27 cellular contexts compared by ENCODE assay signal in the genomic region with DNA sequence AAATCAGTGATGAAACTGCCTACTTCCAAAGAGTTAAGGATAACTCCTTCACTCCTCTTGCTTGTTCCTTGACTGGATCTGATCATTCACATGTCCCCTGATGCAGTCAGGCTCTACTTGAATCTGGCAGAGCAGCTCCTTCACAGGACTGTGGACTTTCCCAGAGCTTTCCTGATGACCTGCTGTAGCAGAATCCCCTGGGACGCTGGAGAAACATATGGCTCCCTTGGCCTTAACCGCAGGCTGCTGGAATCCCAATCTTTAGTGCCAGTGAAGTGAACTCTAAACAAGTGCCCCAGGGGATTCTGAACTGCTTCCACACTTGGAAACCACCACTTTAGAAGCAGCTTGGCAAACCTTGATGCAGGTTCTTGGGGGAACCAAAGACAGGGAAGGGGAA.
A peak's percentile ranks its signal among the peaks of the same experiment; 100 is the strongest.
DNase-seq lines count a peak whose midpoint lies in the region; ATAC-seq, FAIRE-seq and TF ChIP-seq lines count a peak whose summit lies in the region.
"Had no signal": no experiment of that assay in that cellular context is flagged by ENCODE, and none has a peak within 500 bp of the region (broad histone marks: within the 10 kb centered on the region; RNA-seq: fewer than 3 reads in every experiment).

No MANE protein-coding gene starts in this region.

- H3K36me3 ChIP-seq in K562 (ENCODE audit: control insufficient read depth, insufficient read depth, low read length) (no peaks in the 10 kb centered on the region), neuronal stem cell (replicated peaks in 1 of 2; ENCODE audit: control insufficient read depth in 2 of 2, insufficient read depth in 2 of 2, low read length in 2 of 2) (no peaks in the 10 kb centered on the region)
- H3K36me3 ChIP-seq: ascending aorta, esophagus squamous epithelium, vagina had no signal

- CTCF ChIA-PET in K562 (lab: Yijun Ruan, JAX; ENCODE audit: low intra/inter-chr PET ratio): no interaction called here
- CTCF ChIA-PET in activated naive CD4-positive, alpha-beta T cell treated with anti-CD3 and anti-CD28 coated beads, Interleukin-2, amount 10 ng/mL, durations not matched to agents 7 days and 5 days (lab: Charles Lee): interaction anchor here (1.1 kb wide), 1 partner anchor 26 kb away, joined by 3 read pairs; no protein-coding TSS in a partner anchor

- BruUV-seq in K562 (replicated peaks; lab: Mats Ljungman, UMichigan): no TSS peak

- 61% methylated on average over 2 of the region's 2 CpGs for WGBS in K562 (ENCODE audit: insufficient coverage, low coverage, missing lambda C conversion rate)
- WGBS in neuronal stem cell (ENCODE audit: extremely low coverage in 2 of 2, insufficient read length in 2 of 2, insufficient replicate concordance in 1 of 2), 2 donors: no CpG with 5 or more reads among the region's 2 CpGs

- intact Hi-C loops in K562 (cut with micrococcal nuclease): no loop called here

- H3K27me3 ChIP-seq in K562 (ENCODE audit: control insufficient read depth in 2 of 2, insufficient read depth in 2 of 2, low read length in 2 of 2) (no peaks in the 10 kb centered on the region), neuronal stem cell (ENCODE audit: control insufficient read depth in 3 of 3, insufficient read depth in 3 of 3, low read depth in 1 of 3, low read length in 3 of 3) (no peaks in the 10 kb centered on the region)
- H3K27me3 ChIP-seq: ascending aorta, esophagus squamous epithelium, vagina had no signal

- H3K27me3 Mint-ChIP-seq in activated naive CD4-positive, alpha-beta T cell treated with anti-CD3 and anti-CD28 coated beads, Interleukin-2, amount 10 ng/mL, durations not matched to agents 7 days and 5 days: no peaks in the 10 kb centered on the region
- H3K27me3 Mint-ChIP-seq: effector memory CD8-positive, alpha-beta T cell; stimulated activated memory B cell treated with anti-CD40 and anti-IgM and Interleukin-4, amounts not matched to agents 10 μg/mL and 1 μg/mL and 100 μg/mL, for 72 hours had no signal

- no peaks in the 10 kb centered on the region for H4K20me1 ChIP-seq in K562 (replicated peaks; ENCODE audit: control insufficient read depth, insufficient read depth, low read length)

- H2BK120ac ChIP-seq in neuronal stem cell (ENCODE audit: low read depth, low read length): no peak overlapping the region

- FAIRE-seq in K562 (lab: Jason Lieb, UNC): peak; percentile 15

- H2BK5ac ChIP-seq in neuronal stem cell (ENCODE audit: low read length): no peak overlapping the region

- TF ChIP-seq EP300 in K562 (IDR thresholded peaks at IDR 0.05; ENCODE audit: low read length): no peak

- peak; percentile 44 for DNase-seq in NCI-H146 (lab: John Stamatoyannopoulos, UW)
- no peak for DNase-seq in NCI-H146 treated with DMSO at 0.1 percent for 48 hours (lab: John Stamatoyannopoulos, UW; ENCODE audit: unreplicated experiment)
- DNase-seq in NCI-H2171 treated with DMSO at 0.1 percent for 48 hours (lab: John Stamatoyannopoulos, UW): peak; percentile 98
- no peak for DNase-seq in K562 (ENCODE audit: extremely low read depth in 1 of 4, low spot score in 3 of 4)
- no peak for DNase-seq in neuronal stem cell (ENCODE audit: low spot score)
- no peak for DNase-seq in OCI-M2 (lab: John Stamatoyannopoulos, UW; ENCODE audit: unreplicated experiment)
- no peak for DNase-seq in activated naive CD4-positive, alpha-beta T cell treated with anti-CD3 and anti-CD28 coated beads, Interleukin-2, amount 10 ng/mL, durations not matched to agents 7 days and 5 days
- DNase-seq: 8988T; activated naive CD4-positive, alpha-beta T cell treated with anti-CD3 and anti-CD28 coated beads, Interleukin-2, amount 50 U/mL, for 16 hours; activated T-cell treated with anti-CD3 and anti-CD28 coated beads, Interleukin-2, amount 50 U/mL, for 4 hours; cerebellar nuclear complex; effector memory CD8-positive, alpha-beta T cell; esophagus squamous epithelium; GM23248; Karpas-422; left cardiac atrium; natural killer cell; NCI-H1092; NCI-H2227 treated with DMSO at 0.1 percent for 48 hours had no signal

- TF ChIP-seq CTCF in K562 (IDR thresholded peaks at IDR 0.05 in 2 of 3, conservative IDR thresholded peaks at IDR 0.05 in 1 of 3; ENCODE audit: insufficient read depth in 2 of 3, low read depth in 1 of 3, low read length in 3 of 3): no peak

- H3K4me1 ChIP-seq in K562 (replicated peaks in 1 of 2; ENCODE audit: control insufficient read depth in 2 of 2, insufficient read depth in 2 of 2, low read length in 2 of 2) (no peaks in the 10 kb centered on the region), neuronal stem cell (ENCODE audit: control insufficient read depth in 2 of 2, insufficient read depth in 1 of 2, low read depth in 1 of 2, low read length in 2 of 2) (no peaks in the 10 kb centered on the region)
- H3K4me1 ChIP-seq: ascending aorta, esophagus squamous epithelium, parathyroid adenoma, vagina had no signal

- no peaks in the 10 kb centered on the region for H3K4me1 Mint-ChIP-seq in activated naive CD4-positive, alpha-beta T cell treated with anti-CD3 and anti-CD28 coated beads, Interleukin-2, amount 10 ng/mL, durations not matched to agents 7 days and 5 days
- H3K4me1 Mint-ChIP-seq: stimulated activated memory B cell treated with anti-CD40 and anti-IgM and Interleukin-4, amounts not matched to agents 10 μg/mL and 1 μg/mL and 100 μg/mL, for 72 hours had no signal

- H3K4ac ChIP-seq in neuronal stem cell (ENCODE audit: low read length): no peak overlapping the region

- H2AK5ac ChIP-seq in neuronal stem cell (ENCODE audit: low read depth, low read length): no peak overlapping the region

- H4K8ac ChIP-seq in neuronal stem cell (ENCODE audit: low read depth, low read length): no peak overlapping the region

- H3K4me3 Mint-ChIP-seq in activated naive CD4-positive, alpha-beta T cell treated with anti-CD3 and anti-CD28 coated beads, Interleukin-2, amount 10 ng/mL, durations not matched to agents 7 days and 5 days: no peak overlapping the region
- H3K4me3 Mint-ChIP-seq: activated T-cell treated with anti-CD3 and anti-CD28 coated beads, Interleukin-2, amount 50 U/mL, for 4 hours; effector memory CD8-positive, alpha-beta T cell; natural killer cell; stimulated activated memory B cell treated with anti-CD40 and anti-IgM and Interleukin-4, amounts not matched to agents 10 μg/mL and 1 μg/mL and 100 μg/mL, for 72 hours had no signal

- no peaks in the 10 kb centered on the region for H3K9me3 ChIP-seq in K562 (replicated peaks; ENCODE audit: control insufficient read depth, insufficient read depth, low read depth, low read length)
- peaks cover 0 to 8% of the 10 kb centered on the region in 2 donors for H3K9me3 ChIP-seq in neuronal stem cell (replicated peaks in 1 of 2; ENCODE audit: control insufficient read depth in 2 of 2, insufficient read depth in 1 of 2, low read depth in 1 of 2, low read length in 2 of 2)
- H3K9me3 ChIP-seq: esophagus squamous epithelium, vagina had no signal

- H3K23ac ChIP-seq in neuronal stem cell (ENCODE audit: low read depth, low read length, poor library complexity): no peak overlapping the region

- no peak for TF ChIP-seq RAD21 in K562 (CRISPR knock-in tag; conservative IDR thresholded peaks at IDR 0.05 in 1 of 2, IDR thresholded peaks at IDR 0.05 in 1 of 2)

- POLR2A ChIA-PET in K562 (lab: Yijun Ruan, JAX): interaction anchor here (1.4 to 3.1 kb wide), 2 partner anchors 11 to 18 kb away, joined by 4 to 14 read pairs; no protein-coding TSS in a partner anchor

- H3K9me1 ChIP-seq in K562 (ENCODE audit: control insufficient read depth, insufficient read depth, low read length): no peaks in the 10 kb centered on the region

- no peaks in the 10 kb centered on the region for H3K9me3 Mint-ChIP-seq in activated naive CD4-positive, alpha-beta T cell treated with anti-CD3 and anti-CD28 coated beads, Interleukin-2, amount 10 ng/mL, durations not matched to agents 7 days and 5 days
- H3K9me3 Mint-ChIP-seq: effector memory CD8-positive, alpha-beta T cell; natural killer cell; stimulated activated memory B cell treated with anti-CD40 and anti-IgM and Interleukin-4, amounts not matched to agents 10 μg/mL and 1 μg/mL and 100 μg/mL, for 72 hours had no signal

- H3K27ac Mint-ChIP-seq in activated naive CD4-positive, alpha-beta T cell treated with anti-CD3 and anti-CD28 coated beads, Interleukin-2, amount 10 ng/mL, durations not matched to agents 7 days and 5 days: no peak overlapping the region
- H3K27ac Mint-ChIP-seq: effector memory CD8-positive, alpha-beta T cell; natural killer cell; stimulated activated memory B cell treated with anti-CD40 and anti-IgM and Interleukin-4, amounts not matched to agents 10 μg/mL and 1 μg/mL and 100 μg/mL, for 72 hours had no signal

- H3K36me3 Mint-ChIP-seq in activated naive CD4-positive, alpha-beta T cell treated with anti-CD3 and anti-CD28 coated beads, Interleukin-2, amount 10 ng/mL, durations not matched to agents 7 days and 5 days: no peaks in the 10 kb centered on the region

- TF ChIP-seq POLR2A in K562 (conservative IDR thresholded peaks at IDR 0.05): no peak

- ATAC-seq in K562 (no peak), GM21360 (IDR thresholded peaks at IDR 0.05; ENCODE audit: unreplicated experiment) (no peak)
- ATAC-seq: activated CD4-positive, CD25-positive, alpha-beta regulatory T cell treated with anti-CD3 and anti-CD28 coated beads, Interleukin-2, amount 50 U/mL, for 24 hours; activated T-cell treated with anti-CD3 and anti-CD28 coated beads, Interleukin-2, amount 50 U/mL, for 4 hours; effector memory CD8-positive, alpha-beta T cell; left cardiac atrium; natural killer cell; sciatic nerve; stimulated activated memory B cell treated with anti-CD40 and anti-IgM and Interleukin-4, amounts not matched to agents 10 μg/mL and 1 μg/mL and 100 μg/mL, for 72 hours had no signal

- H3K79me1 ChIP-seq in neuronal stem cell (ENCODE audit: low read depth, low read length): no peaks in the 10 kb centered on the region

- H3K79me2 ChIP-seq in K562 (ENCODE audit: control insufficient read depth, insufficient read depth, low read length): no peaks in the 10 kb centered on the region
- H3K79me2 ChIP-seq: parathyroid adenoma had no signal

- no peak overlapping the region for H3K18ac ChIP-seq in neuronal stem cell (ENCODE audit: low read length)

- no peak overlapping the region for H2BK15ac ChIP-seq in neuronal stem cell (ENCODE audit: low read length)

- no peak overlapping the region for H3K4me2 ChIP-seq in K562 (ENCODE audit: insufficient read depth, low read length)
- no peak overlapping the region for H3K4me2 ChIP-seq in neuronal stem cell (ENCODE audit: insufficient read depth, low read length, poor library complexity, severe bottlenecking)

- no peak overlapping the region for H4K91ac ChIP-seq in neuronal stem cell (ENCODE audit: low read depth, low read length, poor library complexity)

- in situ Hi-C loops in K562 (cut with MboI): no loop called here

- H3K4me3 ChIP-seq in K562 (no peak overlapping the region), neuronal stem cell (ENCODE audit: low read length in 2 of 2) (no peak overlapping the region)
- H3K4me3 ChIP-seq: ascending aorta, esophagus squamous epithelium, GM23248, vagina had no signal

- H2BK12ac ChIP-seq in neuronal stem cell (ENCODE audit: low read length): no peak overlapping the region

- no peak overlapping the region for H3K14ac ChIP-seq in neuronal stem cell (ENCODE audit: low read length)

- no peak overlapping the region for H3K9ac ChIP-seq in K562 (ENCODE audit: insufficient read depth in 1 of 2, low read depth in 2 of 2, low read length in 2 of 2)
- H3K9ac ChIP-seq in neuronal stem cell (ENCODE audit: low read depth, low read length, poor library complexity): no peak overlapping the region
- H3K9ac ChIP-seq: GM23248, parathyroid adenoma had no signal

- H2AFZ ChIP-seq in K562 (ENCODE audit: low read depth, low read length) (no peak overlapping the region; the same call in 1 of the 2 replicates), neuronal stem cell (ENCODE audit: low read length) (peak overlapping the region; percentile 8)
- H2AFZ ChIP-seq: GM23248, parathyroid adenoma had no signal

- H3K27ac ChIP-seq in K562 (ENCODE audit: extremely low read depth, low read depth, low read length): no peak overlapping the region
- no peak overlapping the region for H3K27ac ChIP-seq in neuronal stem cell (replicated peaks; ENCODE audit: low read length)
- H3K27ac ChIP-seq: ascending aorta, esophagus squamous epithelium, GM23248, parathyroid adenoma, RWPE1, vagina had no signal

Comparison
In these comparisons a context has a peak if more than half of its experiments do, and no peak if none do; other contexts are left out.
1. DNase-seq: peak in NCI-H146 (single experiment) and NCI-H2171 treated with DMSO at 0.1 percent for 48 hours (single experiment); none in NCI-H146 treated with DMSO at 0.1 percent for 48 hours (single experiment), K562 (0 of 4), neuronal stem cell (single experiment), OCI-M2 (single experiment) and activated naive CD4-positive, alpha-beta T cell treated with anti-CD3 and anti-CD28 coated beads, Interleukin-2, amount 10 ng/mL, durations not matched to agents 7 days and 5 days (single experiment).